8 cellular contexts compared by ENCODE assay signal in the genomic region with DNA sequence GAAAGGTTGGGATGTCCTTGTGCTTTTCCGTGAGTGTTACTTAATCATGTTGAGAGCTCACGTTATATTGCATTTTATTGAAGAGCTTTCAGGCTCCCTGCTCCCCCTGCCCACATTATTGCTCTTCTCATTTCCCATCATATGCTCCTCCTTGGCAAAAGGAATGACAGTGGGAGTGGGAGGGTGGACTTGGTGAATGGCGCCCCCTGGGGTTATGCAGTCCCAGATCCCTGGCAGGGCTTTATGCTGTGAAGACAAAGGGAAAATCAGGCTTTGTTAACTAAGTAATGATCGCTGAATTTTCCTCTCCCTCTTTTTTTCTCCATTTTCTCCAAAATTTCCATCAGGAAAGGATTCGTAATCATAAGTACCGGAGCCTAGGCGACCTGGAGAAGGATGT.
DNase-seq lines count a peak whose midpoint lies in the region; ATAC-seq and TF ChIP-seq lines count a peak whose summit lies in the region.

No MANE protein-coding gene starts in this region.

- H3K36me3 Mint-ChIP-seq in activated CD8-positive, alpha-beta T cell treated with anti-CD3 and anti-CD28 coated beads for 36 hours (ENCODE audit: low read depth), result peaks cover 20% of the 10 kb centered on the region
- H3K36me3 Mint-ChIP-seq in activated CD8-positive, alpha-beta T cell treated with anti-CD3 and anti-CD28 coated beads, Interleukin-2, amount 10 ng/mL, durations not matched to agents 7 days and 5 days (ENCODE audit: low read depth), result peaks cover 27% of the 10 kb centered on the region

- TF ChIP-seq CTCF in activated CD8-positive, alpha-beta T cell treated with anti-CD3 and anti-CD28 coated beads for 36 hours (IDR thresholded peaks at IDR 0.05), result peak; percentile 43
- TF ChIP-seq CTCF in foreskin fibroblast (IDR thresholded peaks at IDR 0.05; ENCODE audit: low read depth, low read length), result peak; percentile 38

- no peak overlapping the region for H3K4me3 ChIP-seq in foreskin fibroblast (ENCODE audit: low read depth in 1 of 2, low read length in 2 of 2)

- no peak for ATAC-seq in activated CD8-positive, alpha-beta T cell treated with anti-CD3 and anti-CD28 coated beads for 36 hours
- no peak for ATAC-seq in activated CD8-positive, alpha-beta T cell treated with anti-CD3 and anti-CD28 coated beads, Interleukin-2, amount 10 ng/mL, durations not matched to agents 7 days and 5 days

- H3K4me3 Mint-ChIP-seq in activated CD8-positive, alpha-beta T cell treated with anti-CD3 and anti-CD28 coated beads for 36 hours, result no peak overlapping the region
- no peak overlapping the region for H3K4me3 Mint-ChIP-seq in activated CD8-positive, alpha-beta T cell treated with anti-CD3 and anti-CD28 coated beads, Interleukin-2, amount 10 ng/mL, durations not matched to agents 7 days and 5 days

- intact Hi-C loops in activated CD8-positive, alpha-beta T cell treated with anti-CD3 and anti-CD28 coated beads for 36 hours (cut with micrococcal nuclease), result no loop called here

- CTCF ChIA-PET in activated CD8-positive, alpha-beta T cell treated with anti-CD3 and anti-CD28 coated beads for 36 hours (lab: Charles Lee), result interaction anchor here (0.6 to 4.9 kb wide), 12 partner anchors 8 to 73 kb away, joined by 3 to 33 read pairs (median 6); no protein-coding TSS in a partner anchor
- CTCF ChIA-PET in activated CD8-positive, alpha-beta T cell treated with anti-CD3 and anti-CD28 coated beads, Interleukin-2, amount 10 ng/mL, durations not matched to agents 7 days and 5 days (lab: Charles Lee), result interaction anchor here (0.8 to 3.4 kb wide), 5 partner anchors 12 to 165 kb away, joined by 3 to 13 read pairs (median 3); no protein-coding TSS in a partner anchor

- H3K27me3 Mint-ChIP-seq in activated CD8-positive, alpha-beta T cell treated with anti-CD3 and anti-CD28 coated beads for 36 hours, result no peaks in the 10 kb centered on the region
- H3K27me3 Mint-ChIP-seq in activated CD8-positive, alpha-beta T cell treated with anti-CD3 and anti-CD28 coated beads, Interleukin-2, amount 10 ng/mL, durations not matched to agents 7 days and 5 days (ENCODE audit: low read depth), result no peaks in the 10 kb centered on the region

- POLR2A ChIA-PET in activated CD8-positive, alpha-beta T cell treated with anti-CD3 and anti-CD28 coated beads for 36 hours (lab: Charles Lee), result no interaction called here
- POLR2A ChIA-PET in activated CD8-positive, alpha-beta T cell treated with anti-CD3 and anti-CD28 coated beads, Interleukin-2, amount 10 ng/mL, durations not matched to agents 7 days and 5 days (lab: Charles Lee), result no interaction called here

- DNase-seq in activated CD8-positive, alpha-beta T cell treated with anti-CD3 and anti-CD28 coated beads for 36 hours, result peak; percentile 30
- no peak for DNase-seq in activated CD8-positive, alpha-beta T cell treated with anti-CD3 and anti-CD28 coated beads, Interleukin-2, amount 10 ng/mL, durations not matched to agents 7 days and 5 days
- DNase-seq in OCI-M1 (lab: John Stamatoyannopoulos, UW), result peak; percentile 1
- DNase-seq in foreskin fibroblast, result peak in 1 of 2 donors; percentile 20
- DNase-seq in stimulated activated CD4-positive, alpha-beta T cell treated with anti-CD3 and anti-CD28 coated beads, Interleukin-2, amount 100 ng/mL, for 24 hours, result peak; percentile 27 to 40
- DNase-seq in NOMO-1 treated with DMSO at 0.1 percent for 48 hours (lab: John Stamatoyannopoulos, UW; ENCODE audit: unreplicated experiment), result no peak
- no peak for DNase-seq in mesenteric fat pad (ENCODE audit: low spot score)
- DNase-seq in NCI-H1436 (lab: John Stamatoyannopoulos, UW), result no peak

- peaks cover 9% of the 10 kb centered on the region for H3K4me1 Mint-ChIP-seq in activated CD8-positive, alpha-beta T cell treated with anti-CD3 and anti-CD28 coated beads for 36 hours (ENCODE audit: low read depth)
- no peaks in the 10 kb centered on the region for H3K4me1 Mint-ChIP-seq in activated CD8-positive, alpha-beta T cell treated with anti-CD3 and anti-CD28 coated beads, Interleukin-2, amount 10 ng/mL, durations not matched to agents 7 days and 5 days (ENCODE audit: low read depth)

- H3K27ac Mint-ChIP-seq in activated CD8-positive, alpha-beta T cell treated with anti-CD3 and anti-CD28 coated beads for 36 hours, result no peak overlapping the region
- H3K27ac Mint-ChIP-seq in activated CD8-positive, alpha-beta T cell treated with anti-CD3 and anti-CD28 coated beads, Interleukin-2, amount 10 ng/mL, durations not matched to agents 7 days and 5 days, result no peak overlapping the region

- H3K9me3 Mint-ChIP-seq in activated CD8-positive, alpha-beta T cell treated with anti-CD3 and anti-CD28 coated beads for 36 hours, result no peaks in the 10 kb centered on the region
- no peaks in the 10 kb centered on the region for H3K9me3 Mint-ChIP-seq in activated CD8-positive, alpha-beta T cell treated with anti-CD3 and anti-CD28 coated beads, Interleukin-2, amount 10 ng/mL, durations not matched to agents 7 days and 5 days (ENCODE audit: insufficient read depth)

Comparison
In these comparisons a context has a peak if more than half of its experiments do, and no peak if none do; other contexts are left out.
1. DNase-seq: peak in activated CD8-positive, alpha-beta T cell treated with anti-CD3 and anti-CD28 coated beads for 36 hours (single experiment), OCI-M1 (single experiment) and stimulated activated CD4-positive, alpha-beta T cell treated with anti-CD3 and anti-CD28 coated beads, Interleukin-2, amount 100 ng/mL, for 24 hours (2 of 2); none in activated CD8-positive, alpha-beta T cell treated with anti-CD3 and anti-CD28 coated beads, Interleukin-2, amount 10 ng/mL, durations not matched to agents 7 days and 5 days (single experiment), NOMO-1 treated with DMSO at 0.1 percent for 48 hours (single experiment), mesenteric fat pad (single experiment) and NCI-H1436 (single experiment).